8 cellular contexts compared by ENCODE assay signal in genomic region chr9:137590469-137591383, GRCh38. TPM values are rescaled to one million over a fixed set of nuclear protein-coding genes. Genes with fewer than 3 reads are reported as not detected.
A peak's percentile ranks its signal among the peaks of the same experiment; 100 is the strongest.
DNase-seq lines count a peak whose midpoint lies in the region; ATAC-seq and TF ChIP-seq lines count a peak whose summit lies in the region.

Gene ZMYND19, minus strand, starts transcription at chr9:137590512. Its CDS starts 249 bp downstream, at chr9:137590263.

- peaks cover 9% of the 10 kb centered on the region for H3K4me1 ChIP-seq in ectodermal cell (ENCODE audit: control insufficient read depth, insufficient read depth, low read length)

- peak within 1 kb of the TSS; percentile 96 to 100 for H3K4me3 Mint-ChIP-seq in CD14-positive monocyte
- peak within 1 kb of the TSS; percentile 98 for H3K4me3 Mint-ChIP-seq in activated CD4-positive, alpha-beta memory T cell treated with anti-CD3 and anti-CD28 coated beads for 36 hours

- H3K4me1 Mint-ChIP-seq in CD14-positive monocyte: peaks cover 28% of the 10 kb centered on the region
- peaks cover 22% of the 10 kb centered on the region for H3K4me1 Mint-ChIP-seq in activated CD4-positive, alpha-beta memory T cell treated with anti-CD3 and anti-CD28 coated beads for 36 hours (ENCODE audit: low read depth)

- intact Hi-C loops in CD14-positive monocyte (cut with micrococcal nuclease): loop anchor here in 1 of 2 donors (2.0 kb wide), 1 partner anchor 14 kb away; the partner anchor contains the start of gene ARRDC1
- intact Hi-C loops in activated CD4-positive, alpha-beta memory T cell treated with anti-CD3 and anti-CD28 coated beads for 36 hours (cut with micrococcal nuclease): loop anchor here (1.0 to 2.0 kb wide), 3 partner anchors 15 to 40 kb away; partner anchors contain the start of genes ARRDC1, MRPL41 and PNPLA7

- peaks cover 26 to 33% of the 10 kb centered on the region in 2 donors for H3K36me3 Mint-ChIP-seq in CD14-positive monocyte
- peaks cover 19% of the 10 kb centered on the region for H3K36me3 Mint-ChIP-seq in activated CD4-positive, alpha-beta memory T cell treated with anti-CD3 and anti-CD28 coated beads for 36 hours

- H3K9me3 ChIP-seq in ectodermal cell (ENCODE audit: control insufficient read depth, low read length): no peaks in the 10 kb centered on the region

- POLR2A ChIA-PET in activated CD4-positive, alpha-beta memory T cell treated with anti-CD3 and anti-CD28 coated beads for 36 hours (lab: Charles Lee): interaction anchor here (0.5 to 1.5 kb wide), 3 partner anchors 11 to 33 kb away, joined by 4 to 9 read pairs (median 5); partner anchors contain the start of genes DPH7 and EHMT1

- H3K27me3 ChIP-seq in ectodermal cell (ENCODE audit: control insufficient read depth, insufficient read depth, low read length, poor library complexity, severe bottlenecking): no peaks in the 10 kb centered on the region

- peak within 1 kb of the TSS; percentile 26 for H3K27ac ChIP-seq in ectodermal cell (ENCODE audit: insufficient read depth, low read depth, low read length, poor library complexity, severe bottlenecking)

- 1% methylated on average over 113 of the region's 113 CpGs for WGBS in ectodermal cell, 2 experiments

- peaks cover 23% of the 10 kb centered on the region for H3K36me3 ChIP-seq in ectodermal cell (ENCODE audit: control insufficient read depth, insufficient read depth, low read length)

- ATAC-seq in GM19438 (IDR thresholded peaks at IDR 0.05; ENCODE audit: low read depth, unreplicated experiment): peak; percentile 84
- peak; percentile 71 for ATAC-seq in HG03565 (IDR thresholded peaks at IDR 0.05; ENCODE audit: unreplicated experiment)

- H3K4me3 ChIP-seq in ectodermal cell (ENCODE audit: insufficient read depth, low read depth, low read length): peak within 1 kb of the TSS; percentile 78

- CTCF ChIA-PET in activated CD4-positive, alpha-beta memory T cell treated with anti-CD3 and anti-CD28 coated beads for 36 hours (lab: Charles Lee): interaction anchor here (1.1 to 1.6 kb wide), 4 partner anchors 9 to 40 kb away, joined by 3 to 11 read pairs (median 4); partner anchors contain the start of genes DPH7 and PNPLA7

- H3K27me3 Mint-ChIP-seq in CD14-positive monocyte (ENCODE audit: low read depth in 3 of 3): peaks cover 0 to 4% (median 2%) of the 10 kb centered on the region in 3 donors
- H3K27me3 Mint-ChIP-seq in activated CD4-positive, alpha-beta memory T cell treated with anti-CD3 and anti-CD28 coated beads for 36 hours: no peaks in the 10 kb centered on the region

- no peak for TF ChIP-seq CTCF in CD14-positive monocyte (IDR thresholded peaks at IDR 0.05)

- peak within 1 kb of the TSS; percentile 81 to 96 (median 92) for H3K27ac Mint-ChIP-seq in CD14-positive monocyte
- peak within 1 kb of the TSS; percentile 86 for H3K27ac Mint-ChIP-seq in activated CD4-positive, alpha-beta memory T cell treated with anti-CD3 and anti-CD28 coated beads for 36 hours

- DNase-seq in CD14-positive monocyte (ENCODE audit: low spot score) (peak; percentile 84), NCI-H82 (lab: John Stamatoyannopoulos, UW) (peak; percentile 93), lung microvascular endothelial cell (ENCODE audit: low read depth in 2 of 2) (peak; percentile 91 to 94)
- DNase-seq in activated CD4-positive, alpha-beta memory T cell treated with anti-CD3 and anti-CD28 coated beads for 36 hours: peak; percentile 91
- peak; percentile 84 to 88 (median 84) for DNase-seq in stimulated activated CD4-positive, alpha-beta T cell treated with anti-CD3 and anti-CD28 coated beads, TNF-alpha, amount 100 ng/mL, for 4 hours (ENCODE audit: low read depth in 3 of 3)

- H3K9me3 Mint-ChIP-seq in CD14-positive monocyte: peaks cover 0 to 2% (median 0%) of the 10 kb centered on the region in 7 donors
- H3K9me3 Mint-ChIP-seq in activated CD4-positive, alpha-beta memory T cell treated with anti-CD3 and anti-CD28 coated beads for 36 hours: no peaks in the 10 kb centered on the region

RNA-seq across cellular contexts. Expression of gene ZMYND19, which starts in this region (rescaled TPM):
- 1 to 10 TPM; 1.9 to 4.5 TPM for polyA plus RNA-seq in CD14-positive monocyte
- total RNA-seq in activated CD4-positive, alpha-beta memory T cell treated with anti-CD3 and anti-CD28 coated beads for 36 hours: 10 to 100 TPM; 39.7 to 42.6 TPM
- polyA plus RNA-seq in ectodermal cell (2013, experiment 1 of 4): 44.6 TPM
- 40.6 TPM for polyA plus RNA-seq in ectodermal cell (2013, experiment 2 of 4)
- 39.0 TPM for polyA plus RNA-seq in ectodermal cell (2013, experiment 3 of 4)
- polyA plus RNA-seq in ectodermal cell (2013, experiment 4 of 4): 39.9 TPM
- 11.1 and 13.5 TPM in 2 replicates for total RNA-seq in lung microvascular endothelial cell

Comparison
In these comparisons a context has a peak if more than half of its experiments do, and no peak if none do; other contexts are left out.
1. Peak in every context shown above with its lines: DNase-seq, ATAC-seq, H3K4me3 ChIP-seq and H3K27ac ChIP-seq.